Comparison of ENCODE assay signal across 8 cellular contexts in the genomic region with DNA sequence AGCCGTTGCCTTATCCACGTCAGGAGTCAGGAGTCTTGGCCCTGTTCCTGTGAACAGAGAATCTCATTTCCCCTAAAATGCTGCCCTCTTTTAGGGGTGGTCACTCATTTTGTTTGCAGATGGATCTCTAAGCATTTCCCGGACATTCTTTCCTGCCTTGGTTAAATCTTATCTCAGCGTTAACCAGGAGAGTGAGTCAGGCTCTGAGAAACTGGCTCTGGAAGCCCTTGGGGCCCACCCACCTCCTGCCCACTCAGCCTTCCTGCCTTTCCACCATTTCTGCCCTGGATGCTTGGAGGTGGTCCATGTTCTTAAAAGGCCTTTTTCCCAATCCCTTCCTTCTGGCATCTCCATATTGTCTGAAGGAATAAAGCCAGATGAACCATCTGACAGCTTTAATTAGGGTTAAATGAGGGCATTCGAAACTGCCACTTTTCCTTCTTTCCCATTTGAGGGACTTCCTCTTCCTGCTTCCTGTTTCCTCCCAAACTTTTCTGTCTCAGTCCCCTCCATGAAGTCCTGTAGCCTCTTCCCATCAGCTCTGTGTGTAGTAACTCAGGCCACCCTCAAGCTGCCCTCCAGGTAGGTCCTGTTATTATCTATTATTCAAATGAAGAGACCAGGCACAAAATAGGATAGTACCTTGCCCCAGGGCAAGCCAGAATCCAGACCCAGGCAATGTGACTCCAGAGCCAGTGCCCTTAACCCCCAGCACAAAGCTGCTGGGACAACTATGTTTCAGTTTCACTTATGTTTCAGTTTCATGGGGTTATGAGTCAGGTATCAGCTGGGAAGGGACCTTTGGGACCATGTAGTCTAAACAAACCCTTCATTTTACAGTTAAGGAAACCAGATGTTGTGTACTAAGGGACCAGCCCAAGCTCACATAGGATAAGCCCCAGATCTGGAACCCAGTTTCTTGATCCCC. TPM values are rescaled to one million over a fixed set of nuclear protein-coding genes. Genes with fewer than 3 reads are reported as not detected.
DNase-seq lines count a peak whose midpoint lies in the region; ATAC-seq lines count a peak whose summit lies in the region.

No MANE protein-coding gene starts in this region.

- no peaks in the 10 kb centered on the region for H3K9me3 Mint-ChIP-seq in T-helper 1 cell treated with Interleukin-12 subunit alpha and Interleukin-12 subunit beta and Interleukin-4 antibody, amounts not matched to agents 30 μg/mL and 1 μg/mL, for 36 hours

- ATAC-seq in GM18907 (IDR thresholded peaks at IDR 0.05; ENCODE audit: unreplicated experiment) (peak; percentile 86), HG03097 (IDR thresholded peaks at IDR 0.05; ENCODE audit: low FRiP score, unreplicated experiment) (peak; percentile 75), sciatic nerve (peak; percentile 59)

- peak overlapping the region; percentile 78 for H3K4me3 Mint-ChIP-seq in T-helper 1 cell treated with Interleukin-12 subunit alpha and Interleukin-12 subunit beta and Interleukin-4 antibody, amounts not matched to agents 30 μg/mL and 1 μg/mL, for 36 hours

- intact Hi-C loops in sciatic nerve (cut with DNase I), result no loop called here

- peak overlapping the region; percentile 99 for H3K27ac ChIP-seq in epithelial cell of prostate

- H3K4me1 Mint-ChIP-seq in T-helper 1 cell treated with Interleukin-12 subunit alpha and Interleukin-12 subunit beta and Interleukin-4 antibody, amounts not matched to agents 30 μg/mL and 1 μg/mL, for 36 hours (ENCODE audit: low read depth), result peaks cover 77% of the 10 kb centered on the region

- H3K27ac Mint-ChIP-seq in T-helper 1 cell treated with Interleukin-12 subunit alpha and Interleukin-12 subunit beta and Interleukin-4 antibody, amounts not matched to agents 30 μg/mL and 1 μg/mL, for 36 hours, result peak overlapping the region; percentile 96

- H3K27me3 Mint-ChIP-seq in T-helper 1 cell treated with Interleukin-12 subunit alpha and Interleukin-12 subunit beta and Interleukin-4 antibody, amounts not matched to agents 30 μg/mL and 1 μg/mL, for 36 hours (ENCODE audit: low read depth), result no peaks in the 10 kb centered on the region

- H3K36me3 Mint-ChIP-seq in T-helper 1 cell treated with Interleukin-12 subunit alpha and Interleukin-12 subunit beta and Interleukin-4 antibody, amounts not matched to agents 30 μg/mL and 1 μg/mL, for 36 hours (ENCODE audit: low read depth), result peaks cover 3% of the 10 kb centered on the region

- peak; percentile 64 for DNase-seq in AG08396 (ENCODE audit: low spot score)
- DNase-seq in epithelial cell of prostate (ENCODE audit: low read depth, low spot score), result no peak
- DNase-seq in sciatic nerve (ENCODE audit: low spot score), result no peak
- no peak for DNase-seq in NCI-H187 treated with DMSO at 0.1 percent for 48 hours (lab: John Stamatoyannopoulos, UW)
- no peak for DNase-seq in NK-92 treated with Interleukin-12 subunit alpha and Interleukin-12 subunit beta, amount 100 ng/mL, for 24 hours (lab: John Stamatoyannopoulos, UW)

RNA-seq across cellular contexts. Expression of a gene that starts 9.7 kb away (rescaled TPM):
- total RNA-seq in sciatic nerve, result 15.7 TPM
